ENCODE assay signal across 13 cellular contexts in genomic region chr1:206067486-206068302, GRCh38. TPM values are rescaled to one million over a fixed set of nuclear protein-coding genes. Genes with fewer than 3 reads are reported as not detected.
DNase-seq lines count a peak whose midpoint lies in the region; ATAC-seq and TF ChIP-seq lines count a peak whose summit lies in the region.
"Had no signal": no experiment of that assay in that cellular context is flagged by ENCODE, and none has a peak within 500 bp of the region (broad histone marks: within the 10 kb centered on the region; RNA-seq: fewer than 3 reads in every experiment).

No MANE protein-coding gene starts in this region.

- ATAC-seq in HG03280 (IDR thresholded peaks at IDR 0.05; ENCODE audit: unreplicated experiment) (peak; percentile 42), omental fat pad (ENCODE audit: low FRiP score) (peak; percentile 93), HG02938 (IDR thresholded peaks at IDR 0.05; ENCODE audit: unreplicated experiment) (no peak)
- ATAC-seq: activated T-helper 17 cell treated with anti-CD3 and anti-CD28 coated beads, Interleukin-2, amount 50 U/mL, for 72 hours had no signal

- H3K27me3 Mint-ChIP-seq in chondrocyte (ENCODE audit: low read depth): peaks cover 15% of the 10 kb centered on the region
- H3K27me3 Mint-ChIP-seq: activated T-helper 17 cell treated with anti-CD3 and anti-CD28 coated beads, Interleukin-2, amount 50 U/mL, for 72 hours had no signal

- peaks cover 4% of the 10 kb centered on the region for H3K9me3 Mint-ChIP-seq in chondrocyte (ENCODE audit: low read depth)
- H3K9me3 Mint-ChIP-seq: activated CD4-positive, alpha-beta T cell treated with anti-CD3 and anti-CD28 coated beads, Interleukin-2, amount 10 ng/mL, durations not matched to agents 24 days and 14 days; activated T-helper 17 cell treated with anti-CD3 and anti-CD28 coated beads, Interleukin-2, amount 50 U/mL, for 72 hours had no signal

- H3K4me3 ChIP-seq in GM12865 (ENCODE audit: low read depth, low read length): no peak overlapping the region

- H3K4me1 Mint-ChIP-seq in chondrocyte (ENCODE audit: low read depth): no peaks in the 10 kb centered on the region
- H3K4me1 Mint-ChIP-seq: activated T-helper 17 cell treated with anti-CD3 and anti-CD28 coated beads, Interleukin-2, amount 50 U/mL, for 72 hours had no signal

- DNase-seq in GM12865 (ENCODE audit: low read depth) (peak; percentile 48), amniotic epithelial cell (ENCODE audit: low read depth) (peak; percentile 29), omental fat pad (ENCODE audit: low spot score) (no peak), NCI-H1436 treated with DMSO at 0.1 percent for 48 hours (lab: John Stamatoyannopoulos, UW) (no peak), NCI-H524 treated with DMSO at 0.1 percent for 48 hours (lab: John Stamatoyannopoulos, UW) (no peak), chondrocyte (ENCODE audit: low spot score) (no peak)
- DNase-seq: activated CD4-positive, alpha-beta T cell treated with anti-CD3 and anti-CD28 coated beads, Interleukin-2, amount 10 ng/mL, durations not matched to agents 24 days and 14 days; DMS53 had no signal

- no peaks in the 10 kb centered on the region for H3K36me3 Mint-ChIP-seq in chondrocyte (ENCODE audit: low read depth)

- H3K4me3 Mint-ChIP-seq in chondrocyte (ENCODE audit: unreplicated experiment): no peak overlapping the region
- H3K4me3 Mint-ChIP-seq: activated CD4-positive, alpha-beta T cell treated with anti-CD3 and anti-CD28 coated beads, Interleukin-2, amount 10 ng/mL, durations not matched to agents 24 days and 14 days; activated T-helper 17 cell treated with anti-CD3 and anti-CD28 coated beads, Interleukin-2, amount 50 U/mL, for 72 hours had no signal

- no peak overlapping the region for H3K27ac Mint-ChIP-seq in chondrocyte (ENCODE audit: unreplicated experiment)
- H3K27ac Mint-ChIP-seq: activated CD4-positive, alpha-beta T cell treated with anti-CD3 and anti-CD28 coated beads, Interleukin-2, amount 10 ng/mL, durations not matched to agents 24 days and 14 days; activated T-helper 17 cell treated with anti-CD3 and anti-CD28 coated beads, Interleukin-2, amount 50 U/mL, for 72 hours had no signal

- no peak for TF ChIP-seq CTCF in GM12865 (IDR thresholded peaks at IDR 0.05; ENCODE audit: insufficient read depth, low read depth, low read length, missing control alignments)
- no peak for TF ChIP-seq CTCF in omental fat pad (IDR thresholded peaks at IDR 0.05)
- TF ChIP-seq CTCF in chondrocyte (IDR thresholded peaks at IDR 0.05): no peak

RNA-seq across cellular contexts. Expression of gene RHEX, which starts 14.7 kb away (rescaled TPM):
- 1 to 10 TPM; 1.1 to 5.4 (median 1.8) TPM for total RNA-seq in omental fat pad
- not detected in 3 replicates for total RNA-seq in chondrocyte
- total RNA-seq: activated CD4-positive, alpha-beta T cell treated with anti-CD3 and anti-CD28 coated beads, Interleukin-2, amount 10 ng/mL, durations not matched to agents 24 days and 14 days; activated T-helper 17 cell treated with anti-CD3 and anti-CD28 coated beads, Interleukin-2, amount 50 U/mL, for 72 hours; astrocyte had no signal

RNA-seq across cellular contexts. Expression of gene CTSE, which starts 44.0 kb away (rescaled TPM):
- total RNA-seq in omental fat pad: not detected
- total RNA-seq in chondrocyte: not detected in 3 replicates
- total RNA-seq: activated CD4-positive, alpha-beta T cell treated with anti-CD3 and anti-CD28 coated beads, Interleukin-2, amount 10 ng/mL, durations not matched to agents 24 days and 14 days; activated T-helper 17 cell treated with anti-CD3 and anti-CD28 coated beads, Interleukin-2, amount 50 U/mL, for 72 hours; astrocyte had no signal

RNA-seq across cellular contexts. Expression of gene AVPR1B, which starts 49.5 kb away (rescaled TPM):
- total RNA-seq in omental fat pad (not detected), chondrocyte (not detected in 3 replicates)
- total RNA-seq: activated CD4-positive, alpha-beta T cell treated with anti-CD3 and anti-CD28 coated beads, Interleukin-2, amount 10 ng/mL, durations not matched to agents 24 days and 14 days; activated T-helper 17 cell treated with anti-CD3 and anti-CD28 coated beads, Interleukin-2, amount 50 U/mL, for 72 hours; astrocyte; urinary bladder had no signal

Comparison
In these comparisons a context has a peak if more than half of its experiments do, and no peak if none do; other contexts are left out.
1. DNase-seq: peak in GM12865 (single experiment) and amniotic epithelial cell (single experiment); none in omental fat pad (single experiment), NCI-H1436 treated with DMSO at 0.1 percent for 48 hours (single experiment), NCI-H524 treated with DMSO at 0.1 percent for 48 hours (single experiment) and chondrocyte (single experiment).